Comparison of ENCODE assay signal across 13 cellular contexts in the genomic region with DNA sequence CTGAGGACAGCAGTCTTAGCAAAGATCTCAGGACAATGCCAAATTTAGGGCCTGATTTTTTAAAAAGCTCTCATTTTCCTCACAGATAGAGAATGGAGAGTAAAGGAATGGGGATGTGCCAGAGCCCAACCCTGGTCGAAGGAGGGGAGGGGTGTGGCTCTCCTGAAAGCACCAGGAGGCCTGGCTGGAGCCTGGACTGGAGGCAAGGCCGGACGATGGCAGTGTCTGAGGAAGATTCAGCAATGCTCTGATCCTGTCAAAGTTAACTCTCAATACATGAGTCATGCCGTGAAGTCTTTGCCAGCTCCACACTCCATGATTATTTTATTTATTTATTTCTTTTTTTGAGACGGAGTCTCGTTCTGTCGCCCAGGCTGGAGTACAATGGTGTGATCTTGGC.
DNase-seq lines count a peak whose midpoint lies in the region; ATAC-seq and TF ChIP-seq lines count a peak whose summit lies in the region.
"Had no signal": no experiment of that assay in that cellular context is flagged by ENCODE, and none has a peak within 500 bp of the region (broad histone marks: within the 10 kb centered on the region; RNA-seq: fewer than 3 reads in every experiment).

No MANE protein-coding gene starts in this region.

- no peaks in the 10 kb centered on the region for H3K27me3 ChIP-seq in heart left ventricle

- WGBS in heart left ventricle, 4 donors: 65 to 84% (median 80%) methylated on average over 7 of the region's 7 CpGs

- H3K4me1 ChIP-seq in heart left ventricle: no peaks in the 10 kb centered on the region

- no peaks in the 10 kb centered on the region for H3K9me3 ChIP-seq in heart left ventricle

- TF ChIP-seq CTCF in heart left ventricle (IDR thresholded peaks at IDR 0.05): no peak

- ATAC-seq in left ventricle myocardium superior: peak; percentile 29
- no peak for ATAC-seq in heart left ventricle
- no peak for ATAC-seq in HG02885 (IDR thresholded peaks at IDR 0.05; ENCODE audit: poor library complexity, unreplicated experiment)
- no peak for ATAC-seq in HG03139 (IDR thresholded peaks at IDR 0.05; ENCODE audit: unreplicated experiment)
- ATAC-seq: T-helper 17 cell had no signal

- DNase-seq in left ventricle myocardium superior: no peak
- DNase-seq in heart left ventricle: no peak
- DNase-seq in cerebellar cortex (ENCODE audit: low spot score): peak; percentile 9
- DNase-seq in islet precursor cell: peak; percentile 62
- DNase-seq in dedifferentiated amniotic fluid mesenchymal stem cell (ENCODE audit: extremely low spot score): no peak
- DNase-seq in stimulated activated CD4-positive, alpha-beta T cell treated with anti-CD3 and anti-CD28 coated beads, Interleukin-2, amount 100 ng/mL, for 48 hours: no peak
- DNase-seq: activated CD4-positive, CD25-positive, alpha-beta regulatory T cell treated with anti-CD3 and anti-CD28 coated beads, Interleukin-2, amount 50 U/mL, for 72 hours; activated CD8-positive, alpha-beta memory T cell treated with anti-CD3 and anti-CD28 coated beads, Interleukin-2, amount 50 U/mL, for 48 hours; activated naive CD4-positive, alpha-beta T cell treated with anti-CD3 and anti-CD28 coated beads, Interleukin-2, amount 50 U/mL, for 16 hours; NCI-H2107; T-helper 17 cell had no signal

- H3K27ac ChIP-seq in heart left ventricle: peak overlapping the region in 1 of 12 donors; percentile 28

- intact Hi-C loops in left ventricle myocardium superior (cut with micrococcal nuclease): no loop called here
- intact Hi-C loops in heart left ventricle (cut with DNase I): no loop called here

- no peak for TF ChIP-seq POLR2A in heart left ventricle (IDR thresholded peaks at IDR 0.05)

- H3K36me3 ChIP-seq in heart left ventricle: peaks cover 0 to 85% (median 69%) of the 10 kb centered on the region in 9 donors

- H3K4me3 ChIP-seq in heart left ventricle: no peak overlapping the region

Comparison
In these comparisons a context has a peak if more than half of its experiments do, and no peak if none do; other contexts are left out.
1. DNase-seq: peak in cerebellar cortex (single experiment) and islet precursor cell (single experiment); none in left ventricle myocardium superior (single experiment), heart left ventricle (0 of 5), dedifferentiated amniotic fluid mesenchymal stem cell (single experiment) and stimulated activated CD4-positive, alpha-beta T cell treated with anti-CD3 and anti-CD28 coated beads, Interleukin-2, amount 100 ng/mL, for 48 hours (0 of 2).